Comparison of ENCODE assay signal across 9 cellular contexts in genomic region chr7:27236053-27236410, GRCh38. TPM values are rescaled to one million over a fixed set of nuclear protein-coding genes. Genes with fewer than 3 reads are reported as not detected.
DNase-seq lines count a peak whose midpoint lies in the region; ATAC-seq and TF ChIP-seq lines count a peak whose summit lies in the region.
"Had no signal": no experiment of that assay in that cellular context is flagged by ENCODE, and none has a peak within 500 bp of the region (broad histone marks: within the 10 kb centered on the region; RNA-seq: fewer than 3 reads in every experiment).

No MANE protein-coding gene starts in this region.

- TF ChIP-seq CTCF in dorsolateral prefrontal cortex (IDR thresholded peaks at IDR 0.05 in 54 of 56, conservative IDR thresholded peaks at IDR 0.05 in 2 of 56; ENCODE audit: low read depth in 1 of 56, partially characterized antibody in 56 of 56) (no peak), nephron progenitor cell (IDR thresholded peaks at IDR 0.05) (no peak)

- H3K9me3 Mint-ChIP-seq in stimulated activated naive CD8-positive, alpha-beta T cell treated with anti-CD3 and anti-CD28 coated beads, Interleukin-15, Interleukin-2, amounts not matched to agents 100 ng/mL and 50 ng/mL, for 24 hours, result no peaks in the 10 kb centered on the region
- H3K9me3 Mint-ChIP-seq in nephron progenitor cell, result no peaks in the 10 kb centered on the region

- no peak for ATAC-seq in stimulated activated naive CD8-positive, alpha-beta T cell treated with anti-CD3 and anti-CD28 coated beads, Interleukin-15, Interleukin-2, amounts not matched to agents 100 U/mL and 50 U/mL, for 24 hours

- intact Hi-C loops in dorsolateral prefrontal cortex (cut with DNase I), result no loop called here

- no peak overlapping the region for H3K27ac Mint-ChIP-seq in stimulated activated naive CD8-positive, alpha-beta T cell treated with anti-CD3 and anti-CD28 coated beads, Interleukin-15, Interleukin-2, amounts not matched to agents 100 ng/mL and 50 ng/mL, for 24 hours
- no peak overlapping the region for H3K27ac Mint-ChIP-seq in nephron progenitor cell

- no peaks in the 10 kb centered on the region for H3K36me3 Mint-ChIP-seq in stimulated activated naive CD8-positive, alpha-beta T cell treated with anti-CD3 and anti-CD28 coated beads, Interleukin-15, Interleukin-2, amounts not matched to agents 100 ng/mL and 50 ng/mL, for 24 hours (ENCODE audit: low read depth)
- no peaks in the 10 kb centered on the region for H3K36me3 Mint-ChIP-seq in nephron progenitor cell (ENCODE audit: low read depth)

- H3K27me3 ChIP-seq in dorsolateral prefrontal cortex, result peaks cover 4 to 87% (median 64%) of the 10 kb centered on the region in 45 donors

- peak overlapping the region in 46 of 59 donors; percentile 28 to 70 (median 53) for H3K4me3 ChIP-seq in dorsolateral prefrontal cortex

- DNase-seq in stimulated activated naive CD8-positive, alpha-beta T cell treated with anti-CD3 and anti-CD28 coated beads, Interleukin-15, Interleukin-2, amounts not matched to agents 100 U/mL and 50 U/mL, for 24 hours, result no peak
- DNase-seq in dorsolateral prefrontal cortex (no peak), nephron progenitor cell (no peak), cerebellar nuclear complex (lab: John Stamatoyannopoulos, UW) (no peak), UCSD-AML1 (lab: John Stamatoyannopoulos, UW; ENCODE audit: unreplicated experiment) (no peak), foreskin melanocyte (no peak), COLO829 (ENCODE audit: low spot score) (no peak)

- peaks cover 16% of the 10 kb centered on the region for H3K4me1 Mint-ChIP-seq in stimulated activated naive CD8-positive, alpha-beta T cell treated with anti-CD3 and anti-CD28 coated beads, Interleukin-15, Interleukin-2, amounts not matched to agents 100 ng/mL and 50 ng/mL, for 24 hours (ENCODE audit: low read depth)
- peaks cover 34% of the 10 kb centered on the region for H3K4me1 Mint-ChIP-seq in nephron progenitor cell

- H3K4me3 Mint-ChIP-seq in stimulated activated naive CD8-positive, alpha-beta T cell treated with anti-CD3 and anti-CD28 coated beads, Interleukin-15, Interleukin-2, amounts not matched to agents 100 ng/mL and 50 ng/mL, for 24 hours, result peak overlapping the region; percentile 17
- peak overlapping the region; percentile 84 for H3K4me3 Mint-ChIP-seq in nephron progenitor cell

- no peak overlapping the region for H3K27ac ChIP-seq in dorsolateral prefrontal cortex

- H3K27me3 Mint-ChIP-seq in stimulated activated naive CD8-positive, alpha-beta T cell treated with anti-CD3 and anti-CD28 coated beads, Interleukin-15, Interleukin-2, amounts not matched to agents 100 ng/mL and 50 ng/mL, for 24 hours, result peaks cover 74% of the 10 kb centered on the region
- H3K27me3 Mint-ChIP-seq in nephron progenitor cell (ENCODE audit: low read depth, poor library complexity), result peaks cover 61% of the 10 kb centered on the region

RNA-seq across cellular contexts. Expression of gene EVX1, which starts 6.6 kb away (rescaled TPM):
- total RNA-seq in dorsolateral prefrontal cortex, result under 1 TPM in 1 of 120 experiments, not detected in 119; 0.19 TPM
- total RNA-seq: liver had no signal

RNA-seq across cellular contexts. Expression of gene HOXA13, which starts 36.1 kb away (rescaled TPM):
- under 1 TPM in 2 of 120 experiments, not detected in 118; 0.13 to 0.20 TPM for total RNA-seq in dorsolateral prefrontal cortex
- total RNA-seq: liver had no signal

RNA-seq across cellular contexts. Expression of gene HOXA11, which starts 51.0 kb away (rescaled TPM):
- total RNA-seq in dorsolateral prefrontal cortex, result not detected
- total RNA-seq: liver had no signal
